Comparison of ENCODE assay signal across 8 cellular contexts in the genomic region with DNA sequence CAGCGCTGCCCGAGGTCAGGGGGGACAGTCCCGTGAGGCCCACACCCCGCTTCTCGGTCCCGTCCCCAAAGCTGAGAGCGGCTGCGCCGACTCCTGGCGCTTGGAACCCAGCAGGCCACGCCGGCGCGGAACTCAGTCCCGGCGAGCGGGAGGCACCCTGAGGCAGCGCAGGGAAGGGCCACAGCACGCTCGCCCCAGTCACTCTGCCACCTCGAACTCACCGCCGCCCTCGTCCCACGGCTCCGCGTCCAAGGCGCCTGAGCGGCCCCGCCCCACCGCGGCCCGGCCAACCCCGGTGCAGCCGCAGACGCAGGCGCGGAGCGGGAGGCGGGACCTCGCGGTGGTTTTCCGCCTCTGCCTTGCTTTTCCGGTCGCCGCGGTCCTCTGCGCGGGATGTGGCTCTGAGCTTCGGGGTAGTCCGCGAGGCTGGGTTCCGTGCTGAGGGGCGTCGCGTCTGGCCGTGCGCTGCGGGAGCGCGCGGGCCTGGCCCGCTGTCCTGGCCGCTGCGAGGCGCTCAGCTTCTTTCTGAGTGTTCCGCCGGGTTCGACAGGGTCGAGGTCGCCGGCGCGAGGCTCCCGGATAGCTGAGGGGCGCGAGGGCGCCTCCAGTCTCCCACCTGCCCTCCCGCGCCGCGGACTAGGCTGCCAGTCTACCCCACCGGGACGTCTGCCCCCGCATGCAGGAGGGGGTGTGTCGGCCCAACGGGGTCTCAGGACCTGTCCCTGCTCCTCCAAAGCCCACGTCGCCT. TPM values are rescaled to one million over a fixed set of nuclear protein-coding genes. Genes with fewer than 3 reads are reported as not detected.
DNase-seq lines count a peak whose midpoint lies in the region; ATAC-seq and TF ChIP-seq lines count a peak whose summit lies in the region.

A gene with protein sequence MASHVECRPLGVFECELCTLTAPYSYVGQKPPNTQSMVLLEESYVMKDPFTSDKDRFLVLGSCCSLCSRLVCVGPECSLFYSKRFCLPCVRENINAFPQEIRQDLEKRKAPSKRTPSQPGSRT (minus strand): TSS at position 259 of the 748 bp plus-strand sequence. CDS start 2,009 bp downstream, outside the sequence.

- no peaks in the 10 kb centered on the region for H3K27me3 ChIP-seq in GM23248 (replicated peaks; ENCODE audit: insufficient read depth)
- H3K27me3 ChIP-seq in SJCRH30 = no peaks in the 10 kb centered on the region
- no peaks in the 10 kb centered on the region for H3K27me3 ChIP-seq in gastroesophageal sphincter
- no peaks in the 10 kb centered on the region for H3K27me3 ChIP-seq in neutrophil

- peak; percentile 65 to 74 for TF ChIP-seq POLR2A in gastroesophageal sphincter (IDR thresholded peaks at IDR 0.05)

- peak within 1 kb of the TSS; percentile 79 for H3K9ac ChIP-seq in ES-I3 (ENCODE audit: low read depth, low read length)
- H3K9ac ChIP-seq in GM23248 = peak within 1 kb of the TSS; percentile 82

- DNase-seq in GM23248 (peak; percentile 93), Kasumi-1 (lab: John Stamatoyannopoulos, UW) (peak; percentile 78 to 86), SJCRH30 (peak; percentile 92), superior temporal gyrus (ENCODE audit: extremely low spot score) (peak; percentile 83)
- DNase-seq in activated naive CD4-positive, alpha-beta T cell treated with Interleukin-2 at 50 U/mL for 16 hours = peak; percentile 93

- H3K4me1 ChIP-seq in ES-I3 (ENCODE audit: insufficient read depth, low read length) (no peaks in the 10 kb centered on the region), GM23248 (ENCODE audit: insufficient read depth) (peaks cover 11% of the 10 kb centered on the region), SJCRH30 (peaks cover 26% of the 10 kb centered on the region), gastroesophageal sphincter (peaks cover 0 to 54% (median 11%) of the 10 kb centered on the region in 3 donors), neutrophil (ENCODE audit: control insufficient read depth in 1 of 2, insufficient read depth in 1 of 2, low read depth in 1 of 2, low read length in 1 of 2) (peaks cover 15% of the 10 kb centered on the region in 2 experiments)

- peak within 1 kb of the TSS; percentile 93 for H3K4me2 ChIP-seq in GM23248 (ENCODE audit: unreplicated experiment)

- in situ Hi-C loops in GM23248 (cut with MboI) = no loop called here

- H3K79me2 ChIP-seq in GM23248 (ENCODE audit: insufficient read depth) = 0 out of 2 replicates have a peak, but pooled peaks cover 5% of the 10 kb centered on the region

- H3K27ac ChIP-seq in GM23248 = peak within 1 kb of the TSS; percentile 52
- peak within 1 kb of the TSS; percentile 78 for H3K27ac ChIP-seq in SJCRH30
- peak within 1 kb of the TSS; percentile 68 to 92 (median 85) for H3K27ac ChIP-seq in gastroesophageal sphincter
- peak within 1 kb of the TSS; percentile 80 for H3K27ac ChIP-seq in neutrophil

- H4K20me1 ChIP-seq in GM23248 (ENCODE audit: insufficient read depth) = no peaks in the 10 kb centered on the region

- no peaks in the 10 kb centered on the region for H3K9me2 ChIP-seq in GM23248 (ENCODE audit: insufficient read depth)

- WGBS in GM23248 (ENCODE audit: low coverage in 1 of 2, low lambda C conversion rate in 2 of 2, missing lambda C conversion rate in 2 of 2), 2 experiments = 0 to 1% methylated on average over 66 to 87 of the region's 89 CpGs
- WGBS in gastroesophageal sphincter (ENCODE audit: low coverage in 1 of 2), 2 donors = no CpG with 5 or more reads among the region's 89 CpGs

- H2AFZ ChIP-seq in GM23248 = peak within 1 kb of the TSS; percentile 74

- H3K4me3 ChIP-seq in GM23248 (peak within 1 kb of the TSS; percentile 74), SJCRH30 (peak within 1 kb of the TSS; percentile 87), gastroesophageal sphincter (peak within 1 kb of the TSS; percentile 72 to 75), neutrophil (ENCODE audit: low read depth in 1 of 2, low read length in 1 of 2) (peak within 1 kb of the TSS; percentile 79 to 90)

- ATAC-seq in gastroesophageal sphincter = peak; percentile 97

- TF ChIP-seq CTCF in gastroesophageal sphincter (IDR thresholded peaks at IDR 0.05) = peak in 2 of 4 experiments; percentile 12 to 17
- peak; percentile 55 for TF ChIP-seq CTCF in neutrophil (IDR thresholded peaks at IDR 0.05)

- peaks cover 2% of the 10 kb centered on the region; the same call in 1 of the 2 replicates for H3K9me3 ChIP-seq in ES-I3 (ENCODE audit: control insufficient read depth, insufficient read depth, low read length)
- H3K9me3 ChIP-seq in GM23248 (ENCODE audit: low read depth) = no peaks in the 10 kb centered on the region
- no peaks in the 10 kb centered on the region for H3K9me3 ChIP-seq in SJCRH30 (replicated peaks)
- no peaks in the 10 kb centered on the region for H3K9me3 ChIP-seq in gastroesophageal sphincter
- H3K9me3 ChIP-seq in neutrophil = no peaks in the 10 kb centered on the region

- peaks cover 3% of the 10 kb centered on the region for H3F3A ChIP-seq in GM23248 (ENCODE audit: insufficient read depth)

- no peak for TF ChIP-seq EP300 in gastroesophageal sphincter (IDR thresholded peaks at IDR 0.05)

- H3K36me3 ChIP-seq in ES-I3 (ENCODE audit: insufficient read depth, low read length) = no peaks in the 10 kb centered on the region
- H3K36me3 ChIP-seq in GM23248 (ENCODE audit: low read depth) = no peaks in the 10 kb centered on the region
- H3K36me3 ChIP-seq in SJCRH30 = no peaks in the 10 kb centered on the region
- H3K36me3 ChIP-seq in gastroesophageal sphincter = peaks cover 0 to 7% of the 10 kb centered on the region in 2 donors
- no peaks in the 10 kb centered on the region for H3K36me3 ChIP-seq in neutrophil

RNA-seq across cellular contexts. Expression of the gene that starts here (rescaled TPM):
- total RNA-seq in GM23248 (2014; rRNA removed; shearing (Covaris generic)) = 14.7 and 21.2 TPM in 2 replicates
- polyA plus RNA-seq in GM23248 (2016; fragmentation: Nextera tagmentation; extraction: Ambion mirVana) = 12.9 and 14.5 TPM in 2 replicates
- 9.0 and 12.1 TPM in 2 replicates for total RNA-seq in SJCRH30 (2014; rRNA removed; shearing (Covaris generic))
- total RNA-seq in gastroesophageal sphincter = 10 to 100 TPM; 14.9 to 27.1 (median 18.7) TPM

Comparison
In these comparisons a context has a peak if more than half of its experiments do, and no peak if none do; other contexts are left out.
1. Peak in every context shown above with its lines: DNase-seq, ATAC-seq, H3K4me3 ChIP-seq and H3K27ac ChIP-seq.